In the genomic region with DNA sequence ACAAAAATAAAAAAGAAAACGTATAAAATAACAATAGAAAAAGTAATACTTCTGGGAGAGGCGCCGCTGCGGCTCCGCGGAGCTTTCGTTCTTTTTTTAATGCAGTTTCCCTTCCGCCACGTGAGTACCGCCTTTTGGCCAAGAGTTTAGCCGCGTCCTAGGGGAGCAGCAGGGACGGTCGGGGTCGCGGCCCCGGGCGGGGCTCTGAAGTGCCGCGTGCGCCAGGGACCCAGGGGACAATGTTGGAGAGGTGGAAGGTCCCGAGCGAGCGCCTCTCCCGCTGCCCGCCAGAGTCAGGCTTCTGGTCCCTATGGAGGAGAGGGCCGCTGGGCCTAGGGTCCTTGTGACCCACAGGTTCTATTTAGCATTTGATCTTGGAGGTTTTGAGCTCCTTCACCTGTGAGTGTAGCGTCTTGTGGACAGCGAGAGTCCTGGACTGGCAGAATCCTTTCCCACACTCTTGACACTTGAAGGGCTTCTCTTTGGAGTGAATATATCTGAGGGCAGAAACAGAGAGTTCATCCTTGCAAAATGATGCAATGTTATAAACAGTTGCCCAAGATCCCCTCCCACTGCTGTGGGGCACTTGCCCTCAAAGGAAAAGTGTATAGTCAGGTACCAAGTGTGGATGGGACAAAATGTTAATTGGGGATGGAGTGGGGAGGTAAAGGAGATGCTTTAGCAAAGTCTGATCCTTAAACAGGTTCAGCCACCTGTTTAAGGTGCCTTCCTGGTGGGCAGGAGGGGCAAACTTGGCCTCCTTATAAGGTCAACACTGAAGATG, we compare ENCODE assay signal across 12 cellular contexts. TPM values are rescaled to one million over a fixed set of nuclear protein-coding genes. Genes with fewer than 3 reads are reported as not detected.
DNase-seq lines count a peak whose midpoint lies in the region; ATAC-seq and TF ChIP-seq lines count a peak whose summit lies in the region.
"Had no signal": no experiment of that assay in that cellular context is flagged by ENCODE, and none has a peak within 500 bp of the region (broad histone marks: within the 10 kb centered on the region; RNA-seq: fewer than 3 reads in every experiment).

No MANE protein-coding gene starts in this region.

- peaks cover 0 to 18% (median 1%) of the 10 kb centered on the region in 8 donors for H3K9me3 Mint-ChIP-seq in CD4-positive, alpha-beta memory T cell
- H3K9me3 Mint-ChIP-seq in GM23338 (peaks cover 4% of the 10 kb centered on the region), chondrocyte (ENCODE audit: low read depth) (no peaks in the 10 kb centered on the region), nephron (no peaks in the 10 kb centered on the region)

- H2AFZ ChIP-seq in GM23338: no peak overlapping the region; the same call in 1 of the 2 replicates

- peaks cover 25% of the 10 kb centered on the region for H4K20me1 ChIP-seq in GM23338 (replicated peaks; ENCODE audit: insufficient read depth)

- CTCF ChIA-PET in CD4-positive, alpha-beta memory T cell (lab: Charles Lee; ENCODE audit: partially characterized antibody): interaction anchor here (0.7 to 5.8 kb wide), 4 partner anchors 8 to 512 kb away, joined by 3 to 36 read pairs (median 4); no protein-coding TSS in a partner anchor

- H3K27me3 ChIP-seq in CD4-positive, alpha-beta memory T cell (ENCODE audit: insufficient read depth, low read length): peaks cover 55% of the 10 kb centered on the region
- H3K27me3 ChIP-seq in GM23338 (ENCODE audit: insufficient read depth): peaks cover 89% of the 10 kb centered on the region

- peaks cover 62 to 75% of the 10 kb centered on the region in 2 donors for H3K27me3 Mint-ChIP-seq in CD4-positive, alpha-beta memory T cell
- H3K27me3 Mint-ChIP-seq in GM23338 (ENCODE audit: insufficient read depth, low read depth, poor library complexity) (peaks cover 94% of the 10 kb centered on the region), chondrocyte (ENCODE audit: low read depth) (peaks cover 10% of the 10 kb centered on the region), nephron (ENCODE audit: low read depth) (peaks cover 77% of the 10 kb centered on the region)

- no peaks in the 10 kb centered on the region for H3K79me2 ChIP-seq in GM23338 (replicated peaks; ENCODE audit: insufficient read depth)

- no peaks in the 10 kb centered on the region; the same call in 1 of the 2 replicates for H3F3A ChIP-seq in GM23338 (replicated peaks; ENCODE audit: low read depth)

- H3K4me3 Mint-ChIP-seq in CD4-positive, alpha-beta memory T cell: peak overlapping the region in 6 of 8 donors; percentile 15 to 71 (median 42)
- H3K4me3 Mint-ChIP-seq in GM23338 (peak overlapping the region; percentile 65), chondrocyte (ENCODE audit: unreplicated experiment) (no peak overlapping the region), nephron (peak overlapping the region; percentile 37 to 69 (median 47))

- H3K36me3 Mint-ChIP-seq in CD4-positive, alpha-beta memory T cell: peaks cover 0 to 10% of the 10 kb centered on the region in 2 donors
- H3K36me3 Mint-ChIP-seq in GM23338 (ENCODE audit: low read depth): no peaks in the 10 kb centered on the region; the same call in 2 of the 3 replicates
- H3K36me3 Mint-ChIP-seq in chondrocyte (ENCODE audit: low read depth): peaks cover 19% of the 10 kb centered on the region
- peaks cover 49% of the 10 kb centered on the region for H3K36me3 Mint-ChIP-seq in nephron (ENCODE audit: low read depth)

- H3K9me2 ChIP-seq in GM23338 (ENCODE audit: insufficient read depth): no peaks in the 10 kb centered on the region

- no peak for TF ChIP-seq CTCF in GM23338 (conservative IDR thresholded peaks at IDR 0.05; ENCODE audit: low read depth in 2 of 2)
- TF ChIP-seq CTCF in chondrocyte (IDR thresholded peaks at IDR 0.05): no peak
- TF ChIP-seq CTCF in nephron (IDR thresholded peaks at IDR 0.05; ENCODE audit: unreplicated experiment in 3 of 3): no peak

- POLR2A ChIA-PET in CD4-positive, alpha-beta memory T cell (lab: Charles Lee; ENCODE audit: partially characterized antibody): interaction anchor here (3.1 kb wide), 1 partner anchor 9 kb away, joined by 16 read pairs; no protein-coding TSS in a partner anchor

- H3K27ac Mint-ChIP-seq in CD4-positive, alpha-beta memory T cell: peak overlapping the region in 2 of 7 donors; percentile 10 to 66
- H3K27ac Mint-ChIP-seq in GM23338: no peak overlapping the region
- H3K27ac Mint-ChIP-seq in chondrocyte (ENCODE audit: unreplicated experiment): peak overlapping the region; percentile 70
- H3K27ac Mint-ChIP-seq in nephron: peak overlapping the region in 2 of 3 experiments; percentile 37 to 42

- no peaks in the 10 kb centered on the region for H3K36me3 ChIP-seq in CD4-positive, alpha-beta memory T cell (ENCODE audit: insufficient read depth, low read length)
- no peaks in the 10 kb centered on the region; the same call in 1 of the 2 replicates for H3K36me3 ChIP-seq in GM23338 (ENCODE audit: insufficient read depth)

- no peak overlapping the region for H3K4me3 ChIP-seq in CD4-positive, alpha-beta memory T cell (ENCODE audit: low read length in 2 of 2)
- peak overlapping the region; percentile 60 for H3K4me3 ChIP-seq in GM23338
- H3K4me3 ChIP-seq: SK-N-MC had no signal

- H3K9me3 ChIP-seq in CD4-positive, alpha-beta memory T cell (ENCODE audit: control insufficient read depth in 1 of 2, low read length in 2 of 2): no peaks in the 10 kb centered on the region

- intact Hi-C loops in CD4-positive, alpha-beta memory T cell (cut with micrococcal nuclease): no loop called here

- peaks cover 18 to 64% (median 39%) of the 10 kb centered on the region in 4 donors for H3K4me1 Mint-ChIP-seq in CD4-positive, alpha-beta memory T cell
- H3K4me1 Mint-ChIP-seq in GM23338: peaks cover 39% of the 10 kb centered on the region
- peaks cover 37% of the 10 kb centered on the region for H3K4me1 Mint-ChIP-seq in chondrocyte (ENCODE audit: low read depth)
- peaks cover 52% of the 10 kb centered on the region for H3K4me1 Mint-ChIP-seq in nephron

- no peak overlapping the region for H3K27ac ChIP-seq in CD4-positive, alpha-beta memory T cell (ENCODE audit: low read depth, low read length)
- no peak overlapping the region for H3K27ac ChIP-seq in GM23338 (ENCODE audit: low read depth)
- H3K27ac ChIP-seq: SK-N-MC had no signal

- no peak for DNase-seq in CD4-positive, alpha-beta memory T cell
- DNase-seq in GM23338 (ENCODE audit: low spot score): peak; percentile 49
- DNase-seq in chondrocyte (ENCODE audit: low spot score): peak; percentile 89
- DNase-seq in NCI-H345 (lab: John Stamatoyannopoulos, UW): no peak
- DNase-seq: NCI-H510A treated with DMSO at 0.1 percent for 48 hours; stimulated activated CD4-positive, alpha-beta T cell treated with anti-CD3 and anti-CD28 coated beads, Interleukin-15, amount 100 ng/mL, for 24 hours; stimulated activated naive CD4-positive, alpha-beta T cell treated with Interleukin-2 at 50 U/mL for 16 hours had no signal

- ATAC-seq in GM23338 (no peak), HG03095 (IDR thresholded peaks at IDR 0.05; ENCODE audit: unreplicated experiment) (no peak), HG02885 (IDR thresholded peaks at IDR 0.05; ENCODE audit: poor library complexity, unreplicated experiment) (no peak), GM21360 (IDR thresholded peaks at IDR 0.05; ENCODE audit: unreplicated experiment) (no peak)

- H3K4me2 ChIP-seq in GM23338: peak overlapping the region; percentile 84

- H3K4me1 ChIP-seq in CD4-positive, alpha-beta memory T cell (ENCODE audit: insufficient read depth, low read length): peaks cover 48% of the 10 kb centered on the region
- peaks cover 55% of the 10 kb centered on the region for H3K4me1 ChIP-seq in GM23338 (ENCODE audit: insufficient read depth)

TF ChIP-seq in GM23338, 12 proteins besides CTCF, POLR2A, EP300 and RAD21 (continues in another document):
- TF ChIP-seq EZH2phosphoT487 (IDR thresholded peaks at IDR 0.05; ENCODE audit: unreplicated experiment) (peak; percentile 91), JUNB (IDR thresholded peaks at IDR 0.05; ENCODE audit: unreplicated experiment) (no peak), STAT1 (IDR thresholded peaks at IDR 0.05; ENCODE audit: unreplicated experiment) (no peak), EZH2 (IDR thresholded peaks at IDR 0.05; ENCODE audit: low read depth, unreplicated experiment) (peak; percentile 92), NANOG (IDR thresholded peaks at IDR 0.05; ENCODE audit: borderline replicate concordance) (no peak)
- TF ChIP-seq, protein P1, sequence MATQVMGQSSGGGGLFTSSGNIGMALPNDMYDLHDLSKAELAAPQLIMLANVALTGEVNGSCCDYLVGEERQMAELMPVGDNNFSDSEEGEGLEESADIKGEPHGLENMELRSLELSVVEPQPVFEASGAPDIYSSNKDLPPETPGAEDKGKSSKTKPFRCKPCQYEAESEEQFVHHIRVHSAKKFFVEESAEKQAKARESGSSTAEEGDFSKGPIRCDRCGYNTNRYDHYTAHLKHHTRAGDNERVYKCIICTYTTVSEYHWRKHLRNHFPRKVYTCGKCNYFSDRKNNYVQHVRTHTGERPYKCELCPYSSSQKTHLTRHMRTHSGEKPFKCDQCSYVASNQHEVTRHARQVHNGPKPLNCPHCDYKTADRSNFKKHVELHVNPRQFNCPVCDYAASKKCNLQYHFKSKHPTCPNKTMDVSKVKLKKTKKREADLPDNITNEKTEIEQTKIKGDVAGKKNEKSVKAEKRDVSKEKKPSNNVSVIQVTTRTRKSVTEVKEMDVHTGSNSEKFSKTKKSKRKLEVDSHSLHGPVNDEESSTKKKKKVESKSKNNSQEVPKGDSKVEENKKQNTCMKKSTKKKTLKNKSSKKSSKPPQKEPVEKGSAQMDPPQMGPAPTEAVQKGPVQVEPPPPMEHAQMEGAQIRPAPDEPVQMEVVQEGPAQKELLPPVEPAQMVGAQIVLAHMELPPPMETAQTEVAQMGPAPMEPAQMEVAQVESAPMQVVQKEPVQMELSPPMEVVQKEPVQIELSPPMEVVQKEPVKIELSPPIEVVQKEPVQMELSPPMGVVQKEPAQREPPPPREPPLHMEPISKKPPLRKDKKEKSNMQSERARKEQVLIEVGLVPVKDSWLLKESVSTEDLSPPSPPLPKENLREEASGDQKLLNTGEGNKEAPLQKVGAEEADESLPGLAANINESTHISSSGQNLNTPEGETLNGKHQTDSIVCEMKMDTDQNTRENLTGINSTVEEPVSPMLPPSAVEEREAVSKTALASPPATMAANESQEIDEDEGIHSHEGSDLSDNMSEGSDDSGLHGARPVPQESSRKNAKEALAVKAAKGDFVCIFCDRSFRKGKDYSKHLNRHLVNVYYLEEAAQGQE (IDR thresholded peaks at IDR 0.05; ENCODE audit: unreplicated experiment): no peak

RNA-seq across cellular contexts. Expression of a gene that starts 6.3 kb away (rescaled TPM):
- total RNA-seq in CD4-positive, alpha-beta memory T cell: not detected
- polyA plus RNA-seq in CD4-positive, alpha-beta memory T cell: not detected
- total RNA-seq in GM23338 (2014; rRNA removed; shearing (Covaris generic)): 0.24 TPM in 1 of 2 replicates, not detected in the other
- polyA plus RNA-seq in GM23338 (2016; fragmentation: Nextera tagmentation; extraction: Ambion mirVana): 0.23 TPM in 1 of 2 replicates, not detected in the other
- 14.1 to 34.5 TPM (median 32.3 TPM) in 3 replicates for total RNA-seq in chondrocyte

Comparison
In these comparisons a context has a peak if more than half of its experiments do, and no peak if none do; other contexts are left out.
1. DNase-seq: peak in GM23338 (single experiment) and chondrocyte (single experiment); none in CD4-positive, alpha-beta memory T cell (0 of 5) and NCI-H345 (single experiment).
2. RNA of a gene that starts 6.3 kb away (total RNA-seq): 14.1 to 34.5 TPM in chondrocyte; 0.24 TPM in GM23338 and not detected in CD4-positive, alpha-beta memory T cell; every median in the first group is over 10 times any median in the second.